8 cellular contexts compared by ENCODE assay signal in the genomic region with DNA sequence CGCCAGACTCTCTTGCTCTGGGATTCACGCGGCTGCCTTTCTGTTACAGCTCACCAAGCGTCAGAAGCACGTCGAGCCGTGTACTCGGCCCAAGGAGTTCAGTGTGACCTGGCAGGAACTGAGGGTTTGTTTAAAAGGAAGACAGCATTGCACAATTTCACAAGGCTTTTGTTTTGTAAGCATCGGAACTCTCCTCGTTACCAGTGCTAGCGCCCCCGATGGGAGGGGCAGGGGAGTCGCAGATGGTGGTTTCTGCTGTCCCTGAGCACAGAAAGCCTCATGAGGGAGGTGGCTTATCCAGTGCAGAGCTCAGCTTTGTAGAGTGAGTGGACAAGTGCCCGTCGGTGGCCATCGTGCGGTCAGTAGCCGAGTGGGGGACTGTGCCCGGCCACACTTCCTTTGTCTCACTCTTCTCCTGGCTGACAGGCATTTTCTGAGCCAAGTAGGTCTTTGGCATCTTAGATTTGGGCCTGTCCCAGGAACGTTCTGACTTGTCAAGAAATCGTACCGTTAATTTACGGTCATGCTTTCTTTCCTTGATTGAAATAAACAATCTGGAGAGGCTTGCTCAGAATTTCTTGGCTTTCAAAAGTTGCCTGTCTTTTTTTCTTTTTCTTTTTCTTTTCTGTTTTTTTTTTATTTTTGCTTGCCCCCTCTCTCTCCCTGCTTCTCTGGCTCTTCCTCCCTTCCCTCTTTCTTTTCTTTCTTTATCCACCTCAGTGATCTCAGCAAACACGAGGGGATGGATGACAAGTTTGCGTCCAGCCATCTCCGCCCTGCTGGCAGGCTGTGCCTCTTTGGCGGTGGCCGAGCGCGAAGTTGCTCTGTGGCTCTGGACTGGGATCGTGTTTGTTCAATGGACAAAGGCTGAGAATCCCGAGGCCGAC. TPM values are rescaled to one million over a fixed set of nuclear protein-coding genes. Genes with fewer than 3 reads are reported as not detected.
DNase-seq lines count a peak whose midpoint lies in the region; ATAC-seq and TF ChIP-seq lines count a peak whose summit lies in the region.

No MANE protein-coding gene starts in this region.

- TF ChIP-seq EP300 in tibial nerve (IDR thresholded peaks at IDR 0.05) = peak; percentile 63 to 96

- H3K9me3 ChIP-seq in lung (ENCODE audit: control insufficient read depth in 2 of 2, insufficient read depth in 1 of 2, low read length in 1 of 2) = no peaks in the 10 kb centered on the region
- H3K9me3 ChIP-seq in tibial nerve = no peaks in the 10 kb centered on the region

- ATAC-seq in lung (ENCODE audit: insufficient read depth, low FRiP score) (peak; percentile 76), HG02623 (IDR thresholded peaks at IDR 0.05; ENCODE audit: unreplicated experiment) (no peak)

- H3K27me3 ChIP-seq in lung (ENCODE audit: control insufficient read depth, insufficient read depth) (no peaks in the 10 kb centered on the region), tibial nerve (no peaks in the 10 kb centered on the region)

- peak overlapping the region; percentile 58 to 91 for H3K27ac ChIP-seq in lung (ENCODE audit: low read depth in 1 of 2, low read length in 1 of 2)
- H3K27ac ChIP-seq in tibial nerve = peak overlapping the region; percentile 64 to 93 (median 83)

- WGBS in lung, 2 donors = 29% methylated on average over 33 of the region's 33 CpGs
- 30 to 45% methylated on average over 33 of the region's 33 CpGs for WGBS in tibial nerve, 2 donors

- TF ChIP-seq CTCF in lung (IDR thresholded peaks at IDR 0.05; ENCODE audit: control extremely low read depth, extremely low read depth) = no peak
- peak; percentile 23 to 56 (median 42) for TF ChIP-seq CTCF in tibial nerve (IDR thresholded peaks at IDR 0.05)

- DNase-seq in GDM1 (lab: John Stamatoyannopoulos, UW) (peak; percentile 64), NOMO-1 treated with DMSO at 0.1 percent for 48 hours (lab: John Stamatoyannopoulos, UW; ENCODE audit: unreplicated experiment) (peak; percentile 97), dermis blood vessel endothelial cell (peak; percentile 54), lung (ENCODE audit: low spot score) (peak; percentile 80), tibial nerve (ENCODE audit: low spot score in 2 of 2) (peak; percentile 74 to 85)
- no peak for DNase-seq in T-helper 2 cell treated with Interferon-gamma antibody and Interleukin-4, amounts not matched to agents 5 μg/mL and 100 μg/mL, for 36 hours (ENCODE audit: low spot score)
- DNase-seq in activated CD4-positive, CD25-positive, alpha-beta regulatory T cell (lab: John Stamatoyannopoulos, UW) = no peak

- no peak overlapping the region for H3K4me3 ChIP-seq in lung
- peak overlapping the region in 1 of 4 donors; percentile 26 for H3K4me3 ChIP-seq in tibial nerve

- TF ChIP-seq POLR2A in tibial nerve (IDR thresholded peaks at IDR 0.05) = peak; percentile 42 to 51

- peaks cover 9% of the 10 kb centered on the region for H3K36me3 Mint-ChIP-seq in T-helper 2 cell treated with Interferon-gamma antibody and Interleukin-4, amounts not matched to agents 5 μg/mL and 100 μg/mL, for 36 hours (ENCODE audit: low read depth)

- H3K9me3 Mint-ChIP-seq in T-helper 2 cell treated with Interferon-gamma antibody and Interleukin-4, amounts not matched to agents 5 μg/mL and 100 μg/mL, for 36 hours = no peaks in the 10 kb centered on the region

- H3K4me3 Mint-ChIP-seq in T-helper 2 cell treated with Interferon-gamma antibody and Interleukin-4, amounts not matched to agents 5 μg/mL and 100 μg/mL, for 36 hours = no peak overlapping the region

- peaks cover 7% of the 10 kb centered on the region for H3K4me1 Mint-ChIP-seq in T-helper 2 cell treated with Interferon-gamma antibody and Interleukin-4, amounts not matched to agents 5 μg/mL and 100 μg/mL, for 36 hours (ENCODE audit: low read depth)

- no peaks in the 10 kb centered on the region for H3K27me3 Mint-ChIP-seq in T-helper 2 cell treated with Interferon-gamma antibody and Interleukin-4, amounts not matched to agents 5 μg/mL and 100 μg/mL, for 36 hours (ENCODE audit: low read depth)

- H3K4me1 ChIP-seq in lung (ENCODE audit: control insufficient read depth in 2 of 2, insufficient read depth in 2 of 2, low read length in 2 of 2) = peaks cover 11 to 26% of the 10 kb centered on the region in 2 donors
- H3K4me1 ChIP-seq in tibial nerve = peaks cover 3 to 86% (median 55%) of the 10 kb centered on the region in 4 donors

- no peaks in the 10 kb centered on the region for H3K36me3 ChIP-seq in lung (ENCODE audit: control insufficient read depth in 2 of 2, insufficient read depth in 2 of 2, low read length in 2 of 2)
- no peaks in the 10 kb centered on the region for H3K36me3 ChIP-seq in tibial nerve

- no peak overlapping the region for H3K27ac Mint-ChIP-seq in T-helper 2 cell treated with Interferon-gamma antibody and Interleukin-4, amounts not matched to agents 5 μg/mL and 100 μg/mL, for 36 hours

RNA-seq across cellular contexts. Expression of a gene that starts 7.7 kb away (rescaled TPM):
- total RNA-seq in dermis blood vessel endothelial cell = 13.4 and 20.2 TPM in 2 replicates
- total RNA-seq in lung = 10 to 100 TPM; 31.9 to 49.5 TPM
- 10 to 100 TPM; 17.1 to 17.5 TPM for polyA plus RNA-seq in lung
- total RNA-seq in tibial nerve = 10 to 100 TPM; 37.8 to 72.4 (median 57.2) TPM

Comparison
In these comparisons a context has a peak if more than half of its experiments do, and no peak if none do; other contexts are left out.
1. DNase-seq: peak in GDM1 (single experiment), NOMO-1 treated with DMSO at 0.1 percent for 48 hours (single experiment), dermis blood vessel endothelial cell (single experiment), lung (single experiment) and tibial nerve (2 of 2); none in T-helper 2 cell treated with Interferon-gamma antibody and Interleukin-4, amounts not matched to agents 5 μg/mL and 100 μg/mL, for 36 hours (single experiment) and activated CD4-positive, CD25-positive, alpha-beta regulatory T cell (0 of 4).